9 cellular contexts compared by ENCODE assay signal in the genomic region with DNA sequence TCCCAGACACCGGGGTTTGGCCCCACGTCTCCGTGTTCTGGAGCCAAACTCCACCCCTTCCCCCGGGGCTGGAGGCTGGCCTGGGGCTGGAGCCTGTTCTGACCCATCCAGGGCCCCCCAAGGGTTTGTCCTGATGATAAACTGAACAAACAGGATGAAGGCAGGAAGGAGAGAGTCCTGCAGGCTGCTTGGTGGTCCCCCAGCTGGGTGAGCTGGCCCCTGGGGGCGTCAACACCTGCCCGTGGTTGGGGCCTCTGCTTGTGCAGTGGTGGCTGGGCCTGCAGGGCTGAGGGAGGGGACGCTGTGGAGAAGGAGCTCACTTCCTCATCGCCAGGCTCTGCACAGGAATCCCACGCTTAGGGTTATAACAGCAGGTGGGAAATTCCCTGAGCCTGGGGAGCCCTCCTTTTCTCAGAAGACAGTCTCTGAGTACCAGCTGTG. TPM values are rescaled to one million over a fixed set of nuclear protein-coding genes. Genes with fewer than 3 reads are reported as not detected.
DNase-seq lines count a peak whose midpoint lies in the region; ATAC-seq, FAIRE-seq and TF ChIP-seq lines count a peak whose summit lies in the region.
"Had no signal": no experiment of that assay in that cellular context is flagged by ENCODE, and none has a peak within 500 bp of the region (broad histone marks: within the 10 kb centered on the region; RNA-seq: fewer than 3 reads in every experiment).

No MANE protein-coding gene starts in this region.

- no peaks in the 10 kb centered on the region for H3K9me3 ChIP-seq in duodenal mucosa (ENCODE audit: control insufficient read depth in 1 of 2, low read length in 2 of 2)

- no peak for TF ChIP-seq CTCF in GM12864 (IDR thresholded peaks at IDR 0.05; ENCODE audit: low read depth, low read length, missing control alignments)

- H3K27ac ChIP-seq in duodenal mucosa (ENCODE audit: low read depth, low read length): peak overlapping the region; percentile 74

- no peak for DNase-seq in GM12864 (ENCODE audit: low read depth)
- peak; percentile 58 for DNase-seq in SKM-1 treated with dmso at 0.1 percent for 144 hours (lab: John Stamatoyannopoulos, UW; ENCODE audit: unreplicated experiment)
- DNase-seq in stimulated activated CD8-positive, alpha-beta memory T cell treated with anti-CD3 and anti-CD28 coated beads, Interleukin-12 subunit alpha, Interleukin-12 subunit beta, amount 100 ng/mL, for 4 hours (ENCODE audit: low read depth): peak; percentile 15
- no peak for DNase-seq in iPS-NIHi11 (ENCODE audit: low spot score)
- DNase-seq in nucleus accumbens (lab: John Stamatoyannopoulos, UW): no peak
- DNase-seq in frontal cortex (ENCODE audit: low spot score in 2 of 2): no peak

- no peaks in the 10 kb centered on the region for H3K36me3 ChIP-seq in duodenal mucosa (ENCODE audit: control insufficient read depth in 1 of 2, insufficient read depth in 2 of 2, low read length in 2 of 2)

- H3K9ac ChIP-seq in duodenal mucosa (ENCODE audit: low read depth in 1 of 2, low read length in 2 of 2): peak overlapping the region in 1 of 2 donors; percentile 79

- H3K4me3 ChIP-seq in GM12864 (ENCODE audit: low read depth, low read length) (peak overlapping the region; percentile 76), duodenal mucosa (ENCODE audit: low read depth in 1 of 2, low read length in 2 of 2) (peak overlapping the region; percentile 58 to 75)

- FAIRE-seq in frontal cortex (lab: Jason Lieb, UNC): no peak
- FAIRE-seq: colon had no signal

- peaks cover 36 to 45% of the 10 kb centered on the region in 2 donors for H3K4me1 ChIP-seq in duodenal mucosa (ENCODE audit: control insufficient read depth in 1 of 2, insufficient read depth in 2 of 2, low read length in 2 of 2)

- ATAC-seq in HG02610 (IDR thresholded peaks at IDR 0.05; ENCODE audit: unreplicated experiment): peak; percentile 29

- no peaks in the 10 kb centered on the region for H3K27me3 ChIP-seq in duodenal mucosa (ENCODE audit: control insufficient read depth in 1 of 2, insufficient read depth in 2 of 2, low read length in 2 of 2)

RNA-seq across cellular contexts. Expression of a gene that starts 2.3 kb away (rescaled TPM):
- total RNA-seq in frontal cortex: 1.6 TPM

RNA-seq across cellular contexts. Expression of a gene that starts 42.7 kb away (rescaled TPM):
- total RNA-seq in frontal cortex: 9.4 TPM

Comparison
In these comparisons a context has a peak if more than half of its experiments do, and no peak if none do; other contexts are left out.
1. DNase-seq: peak in SKM-1 treated with dmso at 0.1 percent for 144 hours (single experiment) and stimulated activated CD8-positive, alpha-beta memory T cell treated with anti-CD3 and anti-CD28 coated beads, Interleukin-12 subunit alpha, Interleukin-12 subunit beta, amount 100 ng/mL, for 4 hours (single experiment); none in GM12864 (single experiment), iPS-NIHi11 (single experiment), nucleus accumbens (0 of 56) and frontal cortex (0 of 2).